Comparison of ENCODE assay signal across 26 cellular contexts in the genomic region with DNA sequence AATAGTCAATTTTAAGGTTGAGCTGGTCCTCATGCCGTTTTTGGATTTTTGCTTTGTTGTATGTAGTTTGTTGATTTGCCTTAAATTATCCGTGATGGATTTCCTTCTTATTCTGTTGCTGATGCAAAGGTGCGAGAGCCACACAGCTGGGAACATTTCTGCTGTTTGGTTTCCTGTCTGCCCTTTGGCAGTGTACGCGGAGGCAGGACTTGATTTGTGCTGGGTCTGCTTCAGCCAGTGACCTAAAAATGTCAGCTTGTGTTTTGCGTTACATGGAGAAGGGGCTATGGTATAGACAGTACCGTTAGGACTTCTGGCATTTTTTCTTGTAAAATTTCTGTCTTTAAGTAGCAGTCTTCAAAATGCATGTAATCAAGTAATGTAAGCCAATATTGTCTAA. TPM values are rescaled to one million over a fixed set of nuclear protein-coding genes. Genes with fewer than 3 reads are reported as not detected.
"Had no signal": no experiment of that assay in that cellular context is flagged by ENCODE, and none has a peak within 500 bp of the region (broad histone marks: within the 10 kb centered on the region; RNA-seq: fewer than 3 reads in every experiment).

No MANE protein-coding gene starts in this region.

- H3K9me3 Mint-ChIP-seq: activated B cell treated with CpG ODN at 0.5 μM for 24 hours; activated CD4-positive, alpha-beta T cell treated with anti-CD3 and anti-CD28 coated beads, Interleukin-2, amount 10 ng/mL, durations not matched to agents 24 days and 14 days; activated naive CD4-positive, alpha-beta T cell treated with anti-CD3 and anti-CD28 coated beads for 36 hours; activated T-cell treated with anti-CD3 and anti-CD28 coated beads, Interleukin-2, amount 50 U/mL, for 4 hours; activated T-helper 17 cell treated with anti-CD3 and anti-CD28 coated beads, Interleukin-2, amount 50 U/mL, for 72 hours; T-cell had no signal

- ATAC-seq: activated CD8-positive, alpha-beta memory T cell treated with anti-CD3 and anti-CD28 coated beads, Interleukin-2, amount 10 ng/mL, durations not matched to agents 7 days and 5 days; activated T-cell treated with anti-CD3 and anti-CD28 coated beads, Interleukin-2, amount 50 U/mL, for 4 hours; activated T-helper 17 cell treated with anti-CD3 and anti-CD28 coated beads, Interleukin-2, amount 50 U/mL, for 72 hours; T-cell had no signal

- H3K27ac Mint-ChIP-seq: activated B cell treated with CpG ODN at 0.5 μM for 24 hours; activated CD4-positive, alpha-beta T cell treated with anti-CD3 and anti-CD28 coated beads, Interleukin-2, amount 10 ng/mL, durations not matched to agents 24 days and 14 days; activated CD8-positive, alpha-beta memory T cell treated with anti-CD3 and anti-CD28 coated beads, Interleukin-2, amount 10 ng/mL, durations not matched to agents 7 days and 5 days; activated naive CD4-positive, alpha-beta T cell treated with anti-CD3 and anti-CD28 coated beads for 36 hours; activated naive CD8-positive, alpha-beta T cell; activated T-helper 17 cell treated with anti-CD3 and anti-CD28 coated beads, Interleukin-2, amount 50 U/mL, for 72 hours; T-cell had no signal

- H3K36me3 Mint-ChIP-seq: activated CD8-positive, alpha-beta memory T cell treated with anti-CD3 and anti-CD28 coated beads, Interleukin-2, amount 10 ng/mL, durations not matched to agents 7 days and 5 days; activated naive CD8-positive, alpha-beta T cell; T-cell had no signal

- H3K27me3 Mint-ChIP-seq: activated naive CD8-positive, alpha-beta T cell had no signal

- DNase-seq: activated B cell treated with CpG ODN at 0.5 μM for 24 hours; activated CD4-positive, alpha-beta T cell treated with anti-CD3 and anti-CD28 coated beads for 1 hour; activated CD4-positive, alpha-beta T cell treated with anti-CD3 and anti-CD28 coated beads, Interleukin-2, amount 10 ng/mL, durations not matched to agents 24 days and 14 days; activated CD4-positive, alpha-beta T cell treated with anti-CD3 and anti-CD28 coated beads, Interleukin-2, amount 50 U/mL, for 48 hours; activated CD8-positive, alpha-beta memory T cell treated with anti-CD3 and anti-CD28 coated beads, Interleukin-2, amount 10 ng/mL, durations not matched to agents 7 days and 5 days; activated gamma-delta T cell; activated naive CD4-positive, alpha-beta T cell treated with anti-CD3 and anti-CD28 coated beads for 36 hours; activated T-cell treated with anti-CD3 and anti-CD28 coated beads, Interleukin-2, amount 50 U/mL, for 4 hours; amygdala; caudate nucleus; Karpas-422; NCI-H1105 treated with DMSO at 0.1 percent for 48 hours; NCI-H1436 treated with DMSO at 0.1 percent for 48 hours; NCI-H187; NCI-H446; NCI-H526; NCI-H774; SHP77; T-cell; T-helper 2 cell; T1000 had no signal

- H3K4me3 Mint-ChIP-seq: activated B cell treated with CpG ODN at 0.5 μM for 24 hours; activated CD4-positive, alpha-beta T cell treated with anti-CD3 and anti-CD28 coated beads, Interleukin-2, amount 10 ng/mL, durations not matched to agents 24 days and 14 days; activated CD8-positive, alpha-beta memory T cell treated with anti-CD3 and anti-CD28 coated beads, Interleukin-2, amount 10 ng/mL, durations not matched to agents 7 days and 5 days; activated naive CD4-positive, alpha-beta T cell treated with anti-CD3 and anti-CD28 coated beads for 36 hours; activated naive CD8-positive, alpha-beta T cell; activated T-cell treated with anti-CD3 and anti-CD28 coated beads, Interleukin-2, amount 50 U/mL, for 4 hours; activated T-helper 17 cell treated with anti-CD3 and anti-CD28 coated beads, Interleukin-2, amount 50 U/mL, for 72 hours; T-cell had no signal

- FAIRE-seq: RCC 7860, TTC549 had no signal

- H3K4me1 Mint-ChIP-seq: activated B cell treated with CpG ODN at 0.5 μM for 24 hours; activated CD4-positive, alpha-beta T cell treated with anti-CD3 and anti-CD28 coated beads, Interleukin-2, amount 10 ng/mL, durations not matched to agents 24 days and 14 days; activated CD8-positive, alpha-beta memory T cell treated with anti-CD3 and anti-CD28 coated beads, Interleukin-2, amount 10 ng/mL, durations not matched to agents 7 days and 5 days; activated T-helper 17 cell treated with anti-CD3 and anti-CD28 coated beads, Interleukin-2, amount 50 U/mL, for 72 hours; T-cell had no signal

RNA-seq across cellular contexts. Expression of a gene that starts 18.1 kb away (rescaled TPM):
- total RNA-seq: activated B cell treated with CpG ODN at 0.5 μM for 24 hours; activated CD4-positive, alpha-beta T cell treated with anti-CD3 and anti-CD28 coated beads, Interleukin-2, amount 10 ng/mL, durations not matched to agents 24 days and 14 days; activated CD8-positive, alpha-beta memory T cell treated with anti-CD3 and anti-CD28 coated beads, Interleukin-2, amount 10 ng/mL, durations not matched to agents 7 days and 5 days; activated naive CD4-positive, alpha-beta T cell treated with anti-CD3 and anti-CD28 coated beads for 36 hours; activated T-cell treated with anti-CD3 and anti-CD28 coated beads, Interleukin-2, amount 50 U/mL, for 4 hours; activated T-helper 17 cell treated with anti-CD3 and anti-CD28 coated beads, Interleukin-2, amount 50 U/mL, for 72 hours; SJSA1; T-cell had no signal
